Comparison of ENCODE assay signal across 8 cellular contexts in the genomic region with DNA sequence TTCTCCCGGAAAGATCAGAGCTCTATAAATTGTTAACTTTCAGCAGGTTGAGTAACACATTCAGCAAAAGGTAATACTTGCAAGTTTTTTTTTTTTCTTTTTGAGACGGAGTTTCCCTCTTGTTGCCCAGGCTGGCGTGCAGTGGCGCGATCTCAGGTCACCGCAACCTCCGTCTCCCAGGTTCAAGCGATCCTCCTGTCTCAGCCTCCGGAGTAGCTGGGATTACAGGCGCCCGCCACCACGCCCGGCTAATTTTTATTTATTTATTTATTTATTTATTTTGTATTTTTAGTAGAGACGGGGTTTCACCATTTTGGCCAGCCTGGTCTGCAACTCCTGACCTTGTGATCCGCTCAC. TPM values are rescaled to one million over a fixed set of nuclear protein-coding genes. Genes with fewer than 3 reads are reported as not detected.
DNase-seq lines count a peak whose midpoint lies in the region; ATAC-seq, FAIRE-seq and TF ChIP-seq lines count a peak whose summit lies in the region.
"Not testable (repeated sequence)": the region's sequence is repeated elsewhere in the genome, so short reads cannot be mapped to it uniquely, and the experiment has no call there.

No MANE protein-coding gene starts in this region.

- not testable (repeated sequence) for H3K4ac ChIP-seq in H1 (replicated peaks; ENCODE audit: insufficient read length, low read depth, low read length)

- not testable (repeated sequence) for H3K27me3 ChIP-seq in SU-DHL-6 (ENCODE audit: low read length); H1 (replicated peaks in 1 of 4; ENCODE audit: control insufficient read depth in 3 of 4, extremely low read depth in 1 of 4, insufficient read depth in 3 of 4, low read length in 3 of 4)

- peaks cover 32% of the 10 kb centered on the region for H3K79me2 ChIP-seq in SU-DHL-6 (ENCODE audit: insufficient read depth, low read length)
- peaks cover 3 to 21% of the 10 kb centered on the region in 2 experiments; a peak in 2 of 4 replicates for H3K79me2 ChIP-seq in H1 (ENCODE audit: control insufficient read depth in 1 of 2, insufficient read depth in 2 of 2, low read length in 2 of 2)

- H2BK20ac ChIP-seq in H1 (ENCODE audit: low read length), result not testable (repeated sequence)

- not testable (repeated sequence) for H4K20me1 ChIP-seq in SU-DHL-6 (ENCODE audit: low read depth, low read length); H1 (replicated peaks in 1 of 2; ENCODE audit: control insufficient read depth in 1 of 2, insufficient read depth in 2 of 2, low read length in 2 of 2)

- ATAC-seq in activated naive CD8-positive, alpha-beta T cell treated with anti-CD3 and anti-CD28 coated beads, Interleukin-2, amount 50 U/mL, for 24 hours; natural killer cell treated with Interleukin-12 subunit alpha and Interleukin-12 subunit beta and Interleukin-15 and Interleukin-18, amount 100 ng/mL, for 72 hours; stimulated activated memory B cell treated with anti-CD40 and anti-IgM and Interleukin-4, amounts not matched to agents 10 μg/mL and 1 μg/mL and 100 μg/mL, for 72 hours: not testable (repeated sequence)

- not testable (repeated sequence) for H3K9me3 Mint-ChIP-seq in HFFc6; activated naive CD8-positive, alpha-beta T cell treated with anti-CD3 and anti-CD28 coated beads, Interleukin-2, amount 50 U/mL, for 24 hours; natural killer cell treated with Interleukin-12 subunit alpha and Interleukin-12 subunit beta and Interleukin-15 and Interleukin-18, amount 100 ng/mL, for 72 hours; stimulated activated memory B cell treated with anti-CD40 and anti-IgM and Interleukin-4, amounts not matched to agents 10 μg/mL and 1 μg/mL and 100 μg/mL, for 72 hours

- not testable (repeated sequence) for TF ChIP-seq POLR2A in H1 (IDR thresholded peaks at IDR 0.05; ENCODE audit: control extremely low read depth in 1 of 2, low read depth in 2 of 2, low read length in 2 of 2)

- not testable (repeated sequence) for FAIRE-seq in H1 (lab: Jason Lieb, UNC)

- not testable (repeated sequence) for H3K36me3 ChIP-seq in SU-DHL-6 (ENCODE audit: low read length); H1 (ENCODE audit: control insufficient read depth in 2 of 4, insufficient read depth in 4 of 4, low read length in 3 of 4)

- H2AFZ ChIP-seq in SU-DHL-6 (ENCODE audit: low read depth, low read length, severe bottlenecking) (peak overlapping the region; percentile 99), H1 (ENCODE audit: low read length) (peak overlapping the region; percentile 95)

- H3K27me3 Mint-ChIP-seq in HFFc6 (ENCODE audit: insufficient read depth); activated naive CD8-positive, alpha-beta T cell treated with anti-CD3 and anti-CD28 coated beads, Interleukin-2, amount 50 U/mL, for 24 hours; natural killer cell treated with Interleukin-12 subunit alpha and Interleukin-12 subunit beta and Interleukin-15 and Interleukin-18, amount 100 ng/mL, for 72 hours; stimulated activated memory B cell treated with anti-CD40 and anti-IgM and Interleukin-4, amounts not matched to agents 10 μg/mL and 1 μg/mL and 100 μg/mL, for 72 hours: not testable (repeated sequence)

- CTCF ChIA-PET in H1 (lab: Charles Lee; ENCODE audit: partially characterized antibody), result interaction anchor here (0.6 to 2.8 kb wide), 4 partner anchors 65 to 596 kb away, joined by 3 to 10 read pairs (median 3); no protein-coding TSS in a partner anchor

- H3K4me1 Mint-ChIP-seq in HFFc6 (ENCODE audit: low read depth), result peaks cover 30% of the 10 kb centered on the region
- peaks cover 32% of the 10 kb centered on the region for H3K4me1 Mint-ChIP-seq in activated naive CD8-positive, alpha-beta T cell treated with anti-CD3 and anti-CD28 coated beads, Interleukin-2, amount 50 U/mL, for 24 hours
- H3K4me1 Mint-ChIP-seq in natural killer cell treated with Interleukin-12 subunit alpha and Interleukin-12 subunit beta and Interleukin-15 and Interleukin-18, amount 100 ng/mL, for 72 hours (ENCODE audit: low read depth in 2 of 2), result peaks cover 15 to 26% of the 10 kb centered on the region in 2 donors
- peaks cover 44% of the 10 kb centered on the region for H3K4me1 Mint-ChIP-seq in stimulated activated memory B cell treated with anti-CD40 and anti-IgM and Interleukin-4, amounts not matched to agents 10 μg/mL and 1 μg/mL and 100 μg/mL, for 72 hours

- not testable (repeated sequence) for H3K14ac ChIP-seq in H1 (ENCODE audit: insufficient read length)

- H3K23ac ChIP-seq in H1 (ENCODE audit: insufficient read length), result not testable (repeated sequence)

- not testable (repeated sequence) for DNase-seq in AG10803 (ENCODE audit: low read depth); HFFc6; activated naive CD8-positive, alpha-beta T cell treated with anti-CD3 and anti-CD28 coated beads, Interleukin-2, amount 50 U/mL, for 24 hours; H1 (ENCODE audit: low read depth in 1 of 2, low spot score in 2 of 2); natural killer cell treated with Interleukin-12 subunit alpha and Interleukin-12 subunit beta and Interleukin-15 and Interleukin-18, amount 100 ng/mL, for 72 hours (ENCODE audit: low spot score)

- not testable (repeated sequence) for TF ChIP-seq RAD21 in H1 (IDR thresholded peaks at IDR 0.05 in 1 of 2, conservative IDR thresholded peaks at IDR 0.05 in 1 of 2; ENCODE audit: low read depth in 2 of 2, low read length in 2 of 2)

- H3K4me3 ChIP-seq in AG10803 (ENCODE audit: low read length) (peak overlapping the region; percentile 90), SU-DHL-6 (ENCODE audit: insufficient read depth, low read length, poor library complexity, severe bottlenecking) (peak overlapping the region; percentile 68), H1 (ENCODE audit: extremely low read depth in 1 of 4, insufficient read depth in 2 of 4, low read depth in 3 of 4, low read length in 4 of 4) (peak overlapping the region; percentile 76 to 92 (median 80); a peak in 6 of 8 replicates), iPS-18c (ENCODE audit: insufficient read depth, low read depth, low read length) (peak overlapping the region; percentile 88; the same call in 1 of the 2 replicates)

- H3K4me3 Mint-ChIP-seq in HFFc6, result peak overlapping the region; percentile 98
- H3K4me3 Mint-ChIP-seq in activated naive CD8-positive, alpha-beta T cell treated with anti-CD3 and anti-CD28 coated beads, Interleukin-2, amount 50 U/mL, for 24 hours, result peak overlapping the region; percentile 96
- peak overlapping the region; percentile 99 for H3K4me3 Mint-ChIP-seq in natural killer cell treated with Interleukin-12 subunit alpha and Interleukin-12 subunit beta and Interleukin-15 and Interleukin-18, amount 100 ng/mL, for 72 hours
- peak overlapping the region; percentile 98 for H3K4me3 Mint-ChIP-seq in stimulated activated memory B cell treated with anti-CD40 and anti-IgM and Interleukin-4, amounts not matched to agents 10 μg/mL and 1 μg/mL and 100 μg/mL, for 72 hours

- H3K27ac ChIP-seq in SU-DHL-6 (ENCODE audit: low read depth, low read length); H1 (ENCODE audit: low read depth, low read length): not testable (repeated sequence)

- WGBS in H1 (ENCODE audit: extremely low coverage in 1 of 2, insufficient coverage in 1 of 2, insufficient read length in 1 of 2, insufficient replicate concordance in 2 of 2, low coverage in 1 of 2, low lambda C conversion rate in 2 of 2, missing lambda C conversion rate in 1 of 2), 2 experiments, result 92% methylated on average over 12 of the region's 15 CpGs; no CpG with 5 or more reads in 1 of the 2 experiments

- not testable (repeated sequence) for H4K8ac ChIP-seq in H1 (ENCODE audit: extremely low read depth, insufficient read depth, low read length)

- not testable (repeated sequence) for H3K23me2 ChIP-seq in H1 (ENCODE audit: low read depth, low read length)

- H3K9ac ChIP-seq in SU-DHL-6 (ENCODE audit: low read length) (peak overlapping the region; percentile 84), H1 (replicated peaks in 1 of 4; ENCODE audit: extremely low read depth in 1 of 4, low read depth in 3 of 4, low read length in 3 of 4) (peak overlapping the region in 1 of 4 experiments; percentile 26; a peak in 1 of 7 replicates)

- H3K79me1 ChIP-seq in H1 (ENCODE audit: low read depth, low read length), result not testable (repeated sequence)

- TF ChIP-seq CTCF in AG10803 (conservative IDR thresholded peaks at IDR 0.05; ENCODE audit: low read length); HFFc6 (IDR thresholded peaks at IDR 0.05); SU-DHL-6 (IDR thresholded peaks at IDR 0.05; ENCODE audit: insufficient read depth, low read length, poor library complexity, severe bottlenecking); H1 (IDR thresholded peaks at IDR 0.05; ENCODE audit: control extremely low read depth in 1 of 3, insufficient read depth in 1 of 3, low read depth in 1 of 3, low read length in 3 of 3): not testable (repeated sequence)

- POLR2A ChIA-PET in H1 (lab: Charles Lee; ENCODE audit: partially characterized antibody), result interaction anchor here (0.6 to 1.4 kb wide), 5 partner anchors 12 to 84 kb away, joined by 3 to 4 read pairs (median 3); no protein-coding TSS in a partner anchor

- H3K4me2 ChIP-seq in SU-DHL-6 (ENCODE audit: low read depth, low read length, poor library complexity, severe bottlenecking) (peak overlapping the region; percentile 69), H1 (ENCODE audit: insufficient read depth in 1 of 2, low read depth in 2 of 2, low read length in 2 of 2) (peak overlapping the region; percentile 78 to 93)

- H3F3A ChIP-seq in SU-DHL-6 (ENCODE audit: insufficient read depth), result not testable (repeated sequence)

- not testable (repeated sequence) for TF ChIP-seq EP300 in H1 (IDR thresholded peaks at IDR 0.05; ENCODE audit: borderline replicate concordance in 1 of 2, low read depth in 2 of 2, low read length in 2 of 2)

- not testable (repeated sequence) for H3K9me3 ChIP-seq in SU-DHL-6 (ENCODE audit: insufficient read depth, low read length); H1 (ENCODE audit: insufficient read depth in 2 of 2, low read depth in 1 of 2, low read length in 1 of 2); iPS-18c (ENCODE audit: control insufficient read depth, insufficient read depth, low read length)

- H3K56ac ChIP-seq in H1 (replicated peaks; ENCODE audit: insufficient read length, low read depth, low read length), result not testable (repeated sequence)

- H3K18ac ChIP-seq in H1 (ENCODE audit: extremely low read depth, low read length), result peak overlapping the region; percentile 48; the same call in 1 of the 2 replicates

- H3K4me1 ChIP-seq in H1 (replicated peaks in 1 of 4; ENCODE audit: control insufficient read depth in 3 of 4, insufficient read depth in 4 of 4, low read length in 3 of 4), result not testable (repeated sequence)

- not testable (repeated sequence) for H2BK120ac ChIP-seq in H1 (replicated peaks; ENCODE audit: low read depth, low read length)

- peaks cover 15% of the 10 kb centered on the region for H3K36me3 Mint-ChIP-seq in HFFc6 (ENCODE audit: low read depth)
- H3K36me3 Mint-ChIP-seq in activated naive CD8-positive, alpha-beta T cell treated with anti-CD3 and anti-CD28 coated beads, Interleukin-2, amount 50 U/mL, for 24 hours (ENCODE audit: low read depth), result peaks cover 12% of the 10 kb centered on the region
- not testable (repeated sequence) for H3K36me3 Mint-ChIP-seq in natural killer cell treated with Interleukin-12 subunit alpha and Interleukin-12 subunit beta and Interleukin-15 and Interleukin-18, amount 100 ng/mL, for 72 hours
- peaks cover 15% of the 10 kb centered on the region for H3K36me3 Mint-ChIP-seq in stimulated activated memory B cell treated with anti-CD40 and anti-IgM and Interleukin-4, amounts not matched to agents 10 μg/mL and 1 μg/mL and 100 μg/mL, for 72 hours

- H2AK5ac ChIP-seq in H1 (ENCODE audit: low read depth, low read length), result not testable (repeated sequence)

- peak overlapping the region; percentile 82 for H3K27ac Mint-ChIP-seq in HFFc6
- H3K27ac Mint-ChIP-seq in activated naive CD8-positive, alpha-beta T cell treated with anti-CD3 and anti-CD28 coated beads, Interleukin-2, amount 50 U/mL, for 24 hours, result peak overlapping the region; percentile 91
- H3K27ac Mint-ChIP-seq in natural killer cell treated with Interleukin-12 subunit alpha and Interleukin-12 subunit beta and Interleukin-15 and Interleukin-18, amount 100 ng/mL, for 72 hours, result peak overlapping the region; percentile 86 to 88
- H3K27ac Mint-ChIP-seq in stimulated activated memory B cell treated with anti-CD40 and anti-IgM and Interleukin-4, amounts not matched to agents 10 μg/mL and 1 μg/mL and 100 μg/mL, for 72 hours, result peak overlapping the region; percentile 95

- H3K9me2 ChIP-seq in SU-DHL-6 (replicated peaks; ENCODE audit: insufficient read depth, low read length), result not testable (repeated sequence)

- H2BK5ac ChIP-seq in H1 (ENCODE audit: low read depth, low read length), result 0 out of 2 replicates have a peak overlapping the region, but pooled peaks have one; percentile 75

- H2BK12ac ChIP-seq in H1 (ENCODE audit: low read depth, low read length), result not testable (repeated sequence)

- not testable (repeated sequence) for H4K91ac ChIP-seq in H1 (replicated peaks; ENCODE audit: insufficient read length, low read length)

- H4K5ac ChIP-seq in H1 (ENCODE audit: insufficient read length, low read depth, low read length), result not testable (repeated sequence)

- H2BK15ac ChIP-seq in H1 (ENCODE audit: low read length), result not testable (repeated sequence)

RNA-seq across cellular contexts. Expression of a gene that starts 0.5 kb away (rescaled TPM):
- total RNA-seq in HFFc6 (2021; fragmentation: NEBNext Ultra II Directional; extraction: Animal tissue kit (Norgen Biotek cat#: 25700)), result 10 to 100 TPM; 19.6 to 23.2 (median 21.3) TPM
- total RNA-seq in H1 (2021; fragmentation: NEBNext Ultra II Directional; extraction: Animal tissue kit (Norgen Biotek cat#: 25700)), result 21.7 and 23.1 TPM in 2 replicates
- polyA plus RNA-seq in H1 (2011; rRNA removed), result 3.1 and 7.2 TPM in 2 replicates
- polyA plus RNA-seq in H1 (2011; cell fraction: cytosol; rRNA removed), result 9.5 TPM
- 3.6 TPM for polyA plus RNA-seq in H1 (2011; cell fraction: nucleus; rRNA removed)
- polyA plus RNA-seq in H1 (2012, experiment 1 of 2), result 22.8 to 29.0 TPM (median 26.0 TPM) in 4 replicates
- polyA plus RNA-seq in H1 (2012, experiment 2 of 2), result 1.9 TPM
- 10.8 TPM for polyA plus RNA-seq in H1 (2013, experiment 1 of 2)
- 10.3 TPM for polyA plus RNA-seq in H1 (2013, experiment 2 of 2)
- polyA minus RNA-seq in H1 (2011; rRNA and poly(A)+ RNA removed), result 12.0 and 20.9 TPM in 2 replicates
- 7.5 TPM for polyA minus RNA-seq in H1 (2011; cell fraction: cytosol; rRNA and poly(A)+ RNA removed)
- 11.6 TPM for polyA minus RNA-seq in H1 (2011; cell fraction: nucleus; rRNA and poly(A)+ RNA removed)
- total RNA-seq in natural killer cell treated with Interleukin-12 subunit alpha and Interleukin-12 subunit beta and Interleukin-15 and Interleukin-18, amount 100 ng/mL, for 72 hours, result 10 to 100 TPM; 34.0 to 43.3 TPM
